ENCODE assay signal across 25 cellular contexts in genomic region chr4:128951316-128951715, GRCh38.
"Had no signal": no experiment of that assay in that cellular context is flagged by ENCODE, and none has a peak within 500 bp of the region (broad histone marks: within the 10 kb centered on the region; RNA-seq: fewer than 3 reads in every experiment).

No MANE protein-coding gene starts in this region.

- DNase-seq: effector CD4-positive, alpha-beta T cell; endodermal cell; erythroblast; foreskin fibroblast; glutamatergic neuron; kidney; left cardiac atrium; left ventricle myocardium inferior; mesenchymal stem cell; midbrain; naive thymus-derived CD4-positive, alpha-beta T cell; nephron progenitor cell; psoas muscle; retina; right lobe of liver; stimulated activated CD4-positive, alpha-beta T cell treated with anti-CD3 and anti-CD28 coated beads, Interleukin-2, amount 100 ng/mL, for 24 hours; stimulated activated CD4-positive, alpha-beta T cell treated with anti-CD3 and anti-CD28 coated beads, Interleukin-4, amount 100 ng/mL, for 4 hours; stimulated activated naive CD4-positive, alpha-beta T cell; stomach had no signal

- H3K27me3 ChIP-seq: gastroesophageal sphincter, right lobe of liver, stomach had no signal

- ATAC-seq: gastroesophageal sphincter; left cardiac atrium; naive thymus-derived CD4-positive, alpha-beta T cell; psoas muscle; right lobe of liver had no signal

- FAIRE-seq: endothelial cell of umbilical vein, urothelium cell line had no signal

- H3K4me1 Mint-ChIP-seq: endodermal cell; naive thymus-derived CD4-positive, alpha-beta T cell; nephron progenitor cell had no signal

- H3K4me3 ChIP-seq: coronary artery, gastroesophageal sphincter, left ventricle myocardium inferior, lung, psoas muscle, right lobe of liver, stomach had no signal

- H3K4me1 ChIP-seq: gastroesophageal sphincter, left ventricle myocardium inferior, psoas muscle, right lobe of liver, stomach had no signal

- H3K27ac ChIP-seq: coronary artery, gastroesophageal sphincter, left ventricle myocardium inferior, psoas muscle, right lobe of liver, stomach had no signal

- H3K9me3 ChIP-seq: gastroesophageal sphincter, left ventricle myocardium inferior, psoas muscle, right lobe of liver, stomach had no signal

- H3K27ac Mint-ChIP-seq: endodermal cell; naive thymus-derived CD4-positive, alpha-beta T cell; nephron progenitor cell; type B pancreatic cell had no signal

- H3K27me3 Mint-ChIP-seq: naive thymus-derived CD4-positive, alpha-beta T cell; type B pancreatic cell had no signal

- H3K4me3 Mint-ChIP-seq: endodermal cell; naive thymus-derived CD4-positive, alpha-beta T cell; nephron progenitor cell; type B pancreatic cell had no signal

- H3K9me3 Mint-ChIP-seq: endodermal cell, nephron progenitor cell, type B pancreatic cell had no signal
